In genomic region chr20:48682529-48683385, GRCh38 we compare ENCODE assay signal across 8 cellular contexts.
DNase-seq lines count a peak whose midpoint lies in the region; ATAC-seq, FAIRE-seq and TF ChIP-seq lines count a peak whose summit lies in the region.

No MANE protein-coding gene starts in this region.

- H3K4me3 Mint-ChIP-seq in stimulated activated naive B cell treated with anti-CD40 and anti-IgM and Interleukin-4, amounts not matched to agents 10 μg/mL and 1 μg/mL and 100 μg/mL, for 72 hours = no peak overlapping the region
- H3K4me3 Mint-ChIP-seq in T-helper 17 cell = no peak overlapping the region
- H3K4me3 Mint-ChIP-seq in CD14-positive monocyte = no peak overlapping the region
- no peak overlapping the region for H3K4me3 Mint-ChIP-seq in activated naive CD8-positive, alpha-beta T cell treated with anti-CD3 and anti-CD28 coated beads, Interleukin-2, amount 50 U/mL, for 24 hours

- intact Hi-C loops in breast epithelium (cut with DNase I; ENCODE audit: low total_unique reads) = no loop called here
- intact Hi-C loops in CD14-positive monocyte (cut with micrococcal nuclease) = no loop called here

- DNase-seq in ELF-1 (ENCODE audit: low read depth, low spot score) (peak; percentile 82), NCI-H2227 (lab: John Stamatoyannopoulos, UW; ENCODE audit: unreplicated experiment) (peak; percentile 88), breast epithelium (ENCODE audit: low spot score in 2 of 2) (peak; percentile 63 to 66), T-helper 17 cell (no peak), CD14-positive monocyte (ENCODE audit: low spot score) (no peak)
- DNase-seq in stimulated activated naive B cell treated with anti-CD40 and anti-IgM and Interleukin-4, amounts not matched to agents 10 μg/mL and 1 μg/mL and 100 μg/mL, for 72 hours = no peak
- no peak for DNase-seq in activated naive CD8-positive, alpha-beta T cell treated with anti-CD3 and anti-CD28 coated beads, Interleukin-2, amount 50 U/mL, for 24 hours

- H3K27ac ChIP-seq in breast epithelium = peak overlapping the region; percentile 52 to 63

- H3K4me1 Mint-ChIP-seq in stimulated activated naive B cell treated with anti-CD40 and anti-IgM and Interleukin-4, amounts not matched to agents 10 μg/mL and 1 μg/mL and 100 μg/mL, for 72 hours = peaks cover 10 to 17% of the 10 kb centered on the region in 2 donors
- H3K4me1 Mint-ChIP-seq in T-helper 17 cell (peaks cover 13% of the 10 kb centered on the region), CD14-positive monocyte (peaks cover 4% of the 10 kb centered on the region)
- no peaks in the 10 kb centered on the region for H3K4me1 Mint-ChIP-seq in activated naive CD8-positive, alpha-beta T cell treated with anti-CD3 and anti-CD28 coated beads, Interleukin-2, amount 50 U/mL, for 24 hours

- H3K36me3 ChIP-seq in breast epithelium = no peaks in the 10 kb centered on the region

- peaks cover 19 to 26% of the 10 kb centered on the region in 2 donors for H3K36me3 Mint-ChIP-seq in stimulated activated naive B cell treated with anti-CD40 and anti-IgM and Interleukin-4, amounts not matched to agents 10 μg/mL and 1 μg/mL and 100 μg/mL, for 72 hours
- H3K36me3 Mint-ChIP-seq in T-helper 17 cell (ENCODE audit: low read depth) = peaks cover 13% of the 10 kb centered on the region
- H3K36me3 Mint-ChIP-seq in CD14-positive monocyte = peaks cover 0 to 45% of the 10 kb centered on the region in 2 donors
- H3K36me3 Mint-ChIP-seq in activated naive CD8-positive, alpha-beta T cell treated with anti-CD3 and anti-CD28 coated beads, Interleukin-2, amount 50 U/mL, for 24 hours (ENCODE audit: low read depth) = peaks cover 23% of the 10 kb centered on the region

- peak in 1 of 2 donors; percentile 44 for ATAC-seq in stimulated activated naive B cell treated with anti-CD40 and anti-IgM and Interleukin-4, amounts not matched to agents 10 μg/mL and 1 μg/mL and 100 μg/mL, for 72 hours (replicated peaks)
- ATAC-seq in T-helper 17 cell = no peak
- no peak for ATAC-seq in activated naive CD8-positive, alpha-beta T cell treated with anti-CD3 and anti-CD28 coated beads, Interleukin-2, amount 50 U/mL, for 24 hours

- H3K27me3 Mint-ChIP-seq in stimulated activated naive B cell treated with anti-CD40 and anti-IgM and Interleukin-4, amounts not matched to agents 10 μg/mL and 1 μg/mL and 100 μg/mL, for 72 hours = no peaks in the 10 kb centered on the region
- no peaks in the 10 kb centered on the region for H3K27me3 Mint-ChIP-seq in T-helper 17 cell
- no peaks in the 10 kb centered on the region for H3K27me3 Mint-ChIP-seq in CD14-positive monocyte (ENCODE audit: low read depth in 3 of 3)
- no peaks in the 10 kb centered on the region for H3K27me3 Mint-ChIP-seq in activated naive CD8-positive, alpha-beta T cell treated with anti-CD3 and anti-CD28 coated beads, Interleukin-2, amount 50 U/mL, for 24 hours

- peak overlapping the region in 2 of 3 donors; percentile 5 to 49 for H3K4me3 ChIP-seq in breast epithelium

- TF ChIP-seq CTCF in breast epithelium (IDR thresholded peaks at IDR 0.05) (no peak), CD14-positive monocyte (IDR thresholded peaks at IDR 0.05) (no peak)

- TF ChIP-seq POLR2A in breast epithelium (IDR thresholded peaks at IDR 0.05) = no peak

- no peaks in the 10 kb centered on the region for H3K27me3 ChIP-seq in breast epithelium

- H3K4me1 ChIP-seq in breast epithelium = peaks cover 7 to 13% of the 10 kb centered on the region in 2 donors

- H3K9me3 ChIP-seq in breast epithelium (no peaks in the 10 kb centered on the region), T-helper 17 cell (ENCODE audit: control insufficient read depth, low read length, poor library complexity, severe bottlenecking) (no peaks in the 10 kb centered on the region)

- H3K9me3 Mint-ChIP-seq in stimulated activated naive B cell treated with anti-CD40 and anti-IgM and Interleukin-4, amounts not matched to agents 10 μg/mL and 1 μg/mL and 100 μg/mL, for 72 hours = no peaks in the 10 kb centered on the region
- H3K9me3 Mint-ChIP-seq in CD14-positive monocyte = peaks cover 0 to 4% (median 0%) of the 10 kb centered on the region in 7 donors
- H3K9me3 Mint-ChIP-seq in activated naive CD8-positive, alpha-beta T cell treated with anti-CD3 and anti-CD28 coated beads, Interleukin-2, amount 50 U/mL, for 24 hours = no peaks in the 10 kb centered on the region

- FAIRE-seq in islet of Langerhans (lab: Jason Lieb, UNC) = peak; percentile 27

- peak overlapping the region; percentile 56 for H3K27ac Mint-ChIP-seq in stimulated activated naive B cell treated with anti-CD40 and anti-IgM and Interleukin-4, amounts not matched to agents 10 μg/mL and 1 μg/mL and 100 μg/mL, for 72 hours
- no peak overlapping the region for H3K27ac Mint-ChIP-seq in T-helper 17 cell
- H3K27ac Mint-ChIP-seq in CD14-positive monocyte = peak overlapping the region in 2 of 7 donors; percentile 13 to 50
- H3K27ac Mint-ChIP-seq in activated naive CD8-positive, alpha-beta T cell treated with anti-CD3 and anti-CD28 coated beads, Interleukin-2, amount 50 U/mL, for 24 hours = no peak overlapping the region

Comparison
In these comparisons a context has a peak if more than half of its experiments do, and no peak if none do; other contexts are left out.
1. DNase-seq: peak in ELF-1 (single experiment), NCI-H2227 (single experiment) and breast epithelium (2 of 2); none in stimulated activated naive B cell treated with anti-CD40 and anti-IgM and Interleukin-4, amounts not matched to agents 10 μg/mL and 1 μg/mL and 100 μg/mL, for 72 hours (single experiment), T-helper 17 cell (0 of 3), CD14-positive monocyte (single experiment) and activated naive CD8-positive, alpha-beta T cell treated with anti-CD3 and anti-CD28 coated beads, Interleukin-2, amount 50 U/mL, for 24 hours (single experiment).